1 cellular context compared by ENCODE assay signal in genomic region chr3:48661501-48662139, GRCh38.
TF ChIP-seq lines count a peak whose summit lies in the region.

No MANE protein-coding gene starts in this region.

TF ChIP-seq in K562, 482 proteins besides CTCF, POLR2A, EP300 and RAD21 (continued from another document and continues in another):
- TF ChIP-seq CHD7 (IDR thresholded peaks at IDR 0.05; ENCODE audit: low read depth, low read length) (no peak), ZNF280B (CRISPR knock-in tag; IDR thresholded peaks at IDR 0.05) (no peak), PPARD (CRISPR knock-in tag; IDR thresholded peaks at IDR 0.05) (no peak), ZNF165 (CRISPR knock-in tag; IDR thresholded peaks at IDR 0.05; ENCODE audit: borderline replicate concordance) (no peak), MTA1 (IDR thresholded peaks at IDR 0.05; ENCODE audit: borderline replicate concordance) (no peak), ZZZ3 (IDR thresholded peaks at IDR 0.05) (no peak), PHF20 (IDR thresholded peaks at IDR 0.05; ENCODE audit: partially characterized antibody) (no peak), MBD1 (CRISPR knock-in tag; IDR thresholded peaks at IDR 0.05) (no peak), IRF1 (CRISPR knock-in tag; IDR thresholded peaks at IDR 0.05; ENCODE audit: borderline replicate concordance) (peak; percentile 96; the same call in 1 of the 2 replicates), TAF7 (tag; IDR thresholded peaks at IDR 0.05) (no peak), TBP (optimal IDR thresholded peaks at IDR 0.05; ENCODE audit: low read depth, low read length) (no peak), SMAD1 (IDR thresholded peaks at IDR 0.05; ENCODE audit: low read depth, low read length, partially characterized antibody) (no peak), ZNF395 (CRISPR knock-in tag; IDR thresholded peaks at IDR 0.05) (peak; percentile 97), ZBTB40 (IDR thresholded peaks at IDR 0.05) (peak; percentile 91), ZBTB40 (CRISPR knock-in tag; IDR thresholded peaks at IDR 0.05) (peak; percentile 87), RNF2 (IDR thresholded peaks at IDR 0.05) (no peak), XRCC4 (IDR thresholded peaks at IDR 0.05; ENCODE audit: extremely low read depth, insufficient read depth, insufficient read length) (no peak), SNAPC5 (CRISPR knock-in tag; IDR thresholded peaks at IDR 0.05) (no peak), JUNB (CRISPR knock-in tag; conservative IDR thresholded peaks at IDR 0.05) (no peak), CAMTA2 (CRISPR knock-in tag; conservative IDR thresholded peaks at IDR 0.05) (no peak), RBM34 (IDR thresholded peaks at IDR 0.05; ENCODE audit: borderline replicate concordance, insufficient read depth, low read length) (no peak), KAT2B (IDR thresholded peaks at IDR 0.05; ENCODE audit: low read depth, low read length) (no peak), PHB (CRISPR knock-in tag; IDR thresholded peaks at IDR 0.05) (no peak), CCAR2 (IDR thresholded peaks at IDR 0.05; ENCODE audit: low read depth, low read length) (no peak), ETS1 (conservative IDR thresholded peaks at IDR 0.05; ENCODE audit: control insufficient read depth, low read depth, low read length) (peak; percentile 92), SMARCC2 (IDR thresholded peaks at IDR 0.05; ENCODE audit: low read depth) (no peak), HDAC1 (IDR thresholded peaks at IDR 0.05) (peak in 1 of 2 experiments; percentile 97; a peak in 2 of 4 replicates)
